2 cellular contexts compared by ENCODE assay signal in the genomic region with DNA sequence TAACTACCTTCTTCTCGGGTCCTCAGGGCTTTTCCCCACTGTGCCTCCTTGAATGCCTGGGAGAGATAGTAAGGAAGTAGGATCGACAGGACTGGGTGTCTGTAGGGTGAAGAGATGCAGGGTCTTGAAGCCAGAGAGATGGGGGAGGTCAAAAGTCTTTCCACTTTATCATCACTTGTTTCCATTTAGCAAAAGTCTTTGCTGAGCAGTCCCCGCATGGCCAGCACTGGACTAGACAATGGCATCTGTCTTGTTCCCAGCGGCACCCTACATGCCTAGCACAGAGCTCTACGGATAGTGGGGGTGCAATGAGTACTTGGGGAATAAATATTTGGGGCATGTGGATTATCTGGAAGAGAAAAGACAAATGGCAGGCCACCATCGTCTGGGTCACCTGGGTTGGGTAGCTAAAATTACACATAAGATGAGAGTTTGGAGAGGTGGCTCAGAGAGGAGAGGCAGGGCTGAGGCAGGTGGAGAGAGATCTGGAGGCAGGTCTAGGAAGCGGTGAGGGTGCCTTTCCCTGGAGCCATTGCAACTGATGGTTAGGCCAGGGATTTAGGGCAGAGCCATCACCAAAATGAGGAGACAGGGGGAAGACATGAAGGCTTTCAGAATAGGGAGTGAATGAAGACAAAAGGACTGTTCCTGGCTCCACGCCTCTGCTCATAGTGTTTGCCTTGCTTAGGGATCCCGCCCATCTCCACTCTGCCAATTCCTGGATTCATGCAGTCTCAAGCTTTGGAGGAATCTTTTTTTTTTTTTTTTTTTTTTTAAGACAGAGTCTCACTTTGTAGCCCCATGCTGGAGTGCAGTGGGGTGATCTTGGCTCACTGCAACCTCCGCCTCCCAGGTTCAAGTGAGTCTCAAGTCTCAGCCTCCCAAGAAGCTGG.
TF ChIP-seq lines count a peak whose summit lies in the region.

No MANE protein-coding gene starts in this region.

TF ChIP-seq in HEK293, 187 proteins besides CTCF, POLR2A, EP300 and RAD21 (continued from another document):
- TF ChIP-seq, protein P1, sequence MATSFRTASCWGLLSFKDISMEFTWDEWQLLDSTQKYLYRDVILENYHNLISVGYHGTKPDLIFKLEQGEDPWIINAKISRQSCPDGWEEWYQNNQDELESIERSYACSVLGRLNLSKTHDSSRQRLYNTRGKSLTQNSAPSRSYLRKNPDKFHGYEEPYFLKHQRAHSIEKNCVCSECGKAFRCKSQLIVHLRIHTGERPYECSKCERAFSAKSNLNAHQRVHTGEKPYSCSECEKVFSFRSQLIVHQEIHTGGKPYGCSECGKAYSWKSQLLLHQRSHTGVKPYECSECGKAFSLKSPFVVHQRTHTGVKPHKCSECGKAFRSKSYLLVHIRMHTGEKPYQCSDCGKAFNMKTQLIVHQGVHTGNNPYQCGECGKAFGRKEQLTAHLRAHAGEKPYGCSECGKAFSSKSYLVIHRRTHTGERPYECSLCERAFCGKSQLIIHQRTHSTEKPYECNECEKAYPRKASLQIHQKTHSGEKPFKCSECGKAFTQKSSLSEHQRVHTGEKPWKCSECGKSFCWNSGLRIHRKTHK (tag by site-specific recombination; IDR thresholded peaks at IDR 0.05), result no peak
- TF ChIP-seq ZNF544 (tag by site-specific recombination; IDR thresholded peaks at IDR 0.05) (no peak), ZNF335 (tag by site-specific recombination; conservative IDR thresholded peaks at IDR 0.05) (peak; percentile 1; the same call in 1 of the 2 replicates)
- TF ChIP-seq, protein P2, sequence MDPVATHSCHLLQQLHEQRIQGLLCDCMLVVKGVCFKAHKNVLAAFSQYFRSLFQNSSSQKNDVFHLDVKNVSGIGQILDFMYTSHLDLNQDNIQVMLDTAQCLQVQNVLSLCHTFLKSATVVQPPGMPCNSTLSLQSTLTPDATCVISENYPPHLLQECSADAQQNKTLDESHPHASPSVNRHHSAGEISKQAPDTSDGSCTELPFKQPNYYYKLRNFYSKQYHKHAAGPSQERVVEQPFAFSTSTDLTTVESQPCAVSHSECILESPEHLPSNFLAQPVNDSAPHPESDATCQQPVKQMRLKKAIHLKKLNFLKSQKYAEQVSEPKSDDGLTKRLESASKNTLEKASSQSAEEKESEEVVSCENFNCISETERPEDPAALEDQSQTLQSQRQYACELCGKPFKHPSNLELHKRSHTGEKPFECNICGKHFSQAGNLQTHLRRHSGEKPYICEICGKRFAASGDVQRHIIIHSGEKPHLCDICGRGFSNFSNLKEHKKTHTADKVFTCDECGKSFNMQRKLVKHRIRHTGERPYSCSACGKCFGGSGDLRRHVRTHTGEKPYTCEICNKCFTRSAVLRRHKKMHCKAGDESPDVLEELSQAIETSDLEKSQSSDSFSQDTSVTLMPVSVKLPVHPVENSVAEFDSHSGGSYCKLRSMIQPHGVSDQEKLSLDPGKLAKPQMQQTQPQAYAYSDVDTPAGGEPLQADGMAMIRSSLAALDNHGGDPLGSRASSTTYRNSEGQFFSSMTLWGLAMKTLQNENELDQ (tag by site-specific recombination; IDR thresholded peaks at IDR 0.05; ENCODE audit: low read depth), result no peak

TF ChIP-seq in K562, 482 proteins besides CTCF, POLR2A, EP300 and RAD21 (continued from another document):
- TF ChIP-seq, protein P3, sequence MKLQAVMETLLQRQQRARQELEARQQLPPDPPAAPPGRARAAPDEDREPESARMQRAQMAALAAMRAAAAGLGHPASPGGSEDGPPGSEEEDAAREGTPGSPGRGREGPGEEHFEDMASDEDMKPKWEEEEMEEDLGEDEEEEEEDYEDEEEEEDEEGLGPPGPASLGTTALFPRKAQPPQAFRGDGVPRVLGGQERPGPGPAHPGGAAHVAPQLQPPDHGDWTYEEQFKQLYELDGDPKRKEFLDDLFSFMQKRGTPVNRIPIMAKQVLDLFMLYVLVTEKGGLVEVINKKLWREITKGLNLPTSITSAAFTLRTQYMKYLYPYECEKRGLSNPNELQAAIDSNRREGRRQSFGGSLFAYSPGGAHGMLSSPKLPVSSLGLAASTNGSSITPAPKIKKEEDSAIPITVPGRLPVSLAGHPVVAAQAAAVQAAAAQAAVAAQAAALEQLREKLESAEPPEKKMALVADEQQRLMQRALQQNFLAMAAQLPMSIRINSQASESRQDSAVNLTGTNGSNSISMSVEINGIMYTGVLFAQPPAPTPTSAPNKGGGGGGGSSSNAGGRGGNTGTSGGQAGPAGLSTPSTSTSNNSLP (IDR thresholded peaks at IDR 0.05; ENCODE audit: borderline replicate concordance, low read depth, low read length), result no peak
- TF ChIP-seq ZNF140 (CRISPR knock-in tag; IDR thresholded peaks at IDR 0.05) (no peak), RUNX1 (IDR thresholded peaks at IDR 0.05; ENCODE audit: low read depth) (no peak), LARP7 (IDR thresholded peaks at IDR 0.05) (no peak), SP2 (IDR thresholded peaks at IDR 0.05; ENCODE audit: extremely low read depth, low read depth, low read length, poor library complexity, severe bottlenecking) (no peak), SMARCC2 (IDR thresholded peaks at IDR 0.05; ENCODE audit: low read depth) (no peak), RCOR1 (IDR thresholded peaks at IDR 0.05; ENCODE audit: borderline replicate concordance in 1 of 2, low read depth in 2 of 2, low read length in 2 of 2) (no peak), ZFX (CRISPR knock-in tag; IDR thresholded peaks at IDR 0.05) (no peak), RBM22 (IDR thresholded peaks at IDR 0.05; ENCODE audit: low read depth, low read length, poor library complexity, severe bottlenecking) (no peak), CCAR2 (IDR thresholded peaks at IDR 0.05; ENCODE audit: low read depth, low read length) (no peak), ZNF561 (CRISPR knock-in tag; conservative IDR thresholded peaks at IDR 0.05) (no peak), RFX7 (CRISPR knock-in tag; IDR thresholded peaks at IDR 0.05) (no peak), MCM7 (IDR thresholded peaks at IDR 0.05) (no peak), ZNF239 (CRISPR knock-in tag; IDR thresholded peaks at IDR 0.05) (no peak)
- TF ChIP-seq, protein P4, sequence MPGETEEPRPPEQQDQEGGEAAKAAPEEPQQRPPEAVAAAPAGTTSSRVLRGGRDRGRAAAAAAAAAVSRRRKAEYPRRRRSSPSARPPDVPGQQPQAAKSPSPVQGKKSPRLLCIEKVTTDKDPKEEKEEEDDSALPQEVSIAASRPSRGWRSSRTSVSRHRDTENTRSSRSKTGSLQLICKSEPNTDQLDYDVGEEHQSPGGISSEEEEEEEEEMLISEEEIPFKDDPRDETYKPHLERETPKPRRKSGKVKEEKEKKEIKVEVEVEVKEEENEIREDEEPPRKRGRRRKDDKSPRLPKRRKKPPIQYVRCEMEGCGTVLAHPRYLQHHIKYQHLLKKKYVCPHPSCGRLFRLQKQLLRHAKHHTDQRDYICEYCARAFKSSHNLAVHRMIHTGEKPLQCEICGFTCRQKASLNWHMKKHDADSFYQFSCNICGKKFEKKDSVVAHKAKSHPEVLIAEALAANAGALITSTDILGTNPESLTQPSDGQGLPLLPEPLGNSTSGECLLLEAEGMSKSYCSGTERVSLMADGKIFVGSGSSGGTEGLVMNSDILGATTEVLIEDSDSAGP (CRISPR knock-in tag; IDR thresholded peaks at IDR 0.05), result no peak
- TF ChIP-seq, protein P5, sequence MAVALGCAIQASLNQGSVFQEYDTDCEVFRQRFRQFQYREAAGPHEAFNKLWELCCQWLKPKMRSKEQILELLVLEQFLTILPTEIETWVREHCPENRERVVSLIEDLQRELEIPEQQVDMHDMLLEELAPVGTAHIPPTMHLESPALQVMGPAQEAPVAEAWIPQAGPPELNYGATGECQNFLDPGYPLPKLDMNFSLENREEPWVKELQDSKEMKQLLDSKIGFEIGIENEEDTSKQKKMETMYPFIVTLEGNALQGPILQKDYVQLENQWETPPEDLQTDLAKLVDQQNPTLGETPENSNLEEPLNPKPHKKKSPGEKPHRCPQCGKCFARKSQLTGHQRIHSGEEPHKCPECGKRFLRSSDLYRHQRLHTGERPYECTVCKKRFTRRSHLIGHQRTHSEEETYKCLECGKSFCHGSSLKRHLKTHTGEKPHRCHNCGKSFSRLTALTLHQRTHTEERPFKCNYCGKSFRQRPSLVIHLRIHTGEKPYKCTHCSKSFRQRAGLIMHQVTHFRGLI (CRISPR knock-in tag; IDR thresholded peaks at IDR 0.05), result no peak
- TF ChIP-seq, protein P6, sequence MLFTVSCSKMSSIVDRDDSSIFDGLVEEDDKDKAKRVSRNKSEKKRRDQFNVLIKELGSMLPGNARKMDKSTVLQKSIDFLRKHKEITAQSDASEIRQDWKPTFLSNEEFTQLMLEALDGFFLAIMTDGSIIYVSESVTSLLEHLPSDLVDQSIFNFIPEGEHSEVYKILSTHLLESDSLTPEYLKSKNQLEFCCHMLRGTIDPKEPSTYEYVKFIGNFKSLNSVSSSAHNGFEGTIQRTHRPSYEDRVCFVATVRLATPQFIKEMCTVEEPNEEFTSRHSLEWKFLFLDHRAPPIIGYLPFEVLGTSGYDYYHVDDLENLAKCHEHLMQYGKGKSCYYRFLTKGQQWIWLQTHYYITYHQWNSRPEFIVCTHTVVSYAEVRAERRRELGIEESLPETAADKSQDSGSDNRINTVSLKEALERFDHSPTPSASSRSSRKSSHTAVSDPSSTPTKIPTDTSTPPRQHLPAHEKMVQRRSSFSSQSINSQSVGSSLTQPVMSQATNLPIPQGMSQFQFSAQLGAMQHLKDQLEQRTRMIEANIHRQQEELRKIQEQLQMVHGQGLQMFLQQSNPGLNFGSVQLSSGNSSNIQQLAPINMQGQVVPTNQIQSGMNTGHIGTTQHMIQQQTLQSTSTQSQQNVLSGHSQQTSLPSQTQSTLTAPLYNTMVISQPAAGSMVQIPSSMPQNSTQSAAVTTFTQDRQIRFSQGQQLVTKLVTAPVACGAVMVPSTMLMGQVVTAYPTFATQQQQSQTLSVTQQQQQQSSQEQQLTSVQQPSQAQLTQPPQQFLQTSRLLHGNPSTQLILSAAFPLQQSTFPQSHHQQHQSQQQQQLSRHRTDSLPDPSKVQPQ (CRISPR knock-in tag; IDR thresholded peaks at IDR 0.05; ENCODE audit: borderline replicate concordance), result no peak
- TF ChIP-seq, protein P7, sequence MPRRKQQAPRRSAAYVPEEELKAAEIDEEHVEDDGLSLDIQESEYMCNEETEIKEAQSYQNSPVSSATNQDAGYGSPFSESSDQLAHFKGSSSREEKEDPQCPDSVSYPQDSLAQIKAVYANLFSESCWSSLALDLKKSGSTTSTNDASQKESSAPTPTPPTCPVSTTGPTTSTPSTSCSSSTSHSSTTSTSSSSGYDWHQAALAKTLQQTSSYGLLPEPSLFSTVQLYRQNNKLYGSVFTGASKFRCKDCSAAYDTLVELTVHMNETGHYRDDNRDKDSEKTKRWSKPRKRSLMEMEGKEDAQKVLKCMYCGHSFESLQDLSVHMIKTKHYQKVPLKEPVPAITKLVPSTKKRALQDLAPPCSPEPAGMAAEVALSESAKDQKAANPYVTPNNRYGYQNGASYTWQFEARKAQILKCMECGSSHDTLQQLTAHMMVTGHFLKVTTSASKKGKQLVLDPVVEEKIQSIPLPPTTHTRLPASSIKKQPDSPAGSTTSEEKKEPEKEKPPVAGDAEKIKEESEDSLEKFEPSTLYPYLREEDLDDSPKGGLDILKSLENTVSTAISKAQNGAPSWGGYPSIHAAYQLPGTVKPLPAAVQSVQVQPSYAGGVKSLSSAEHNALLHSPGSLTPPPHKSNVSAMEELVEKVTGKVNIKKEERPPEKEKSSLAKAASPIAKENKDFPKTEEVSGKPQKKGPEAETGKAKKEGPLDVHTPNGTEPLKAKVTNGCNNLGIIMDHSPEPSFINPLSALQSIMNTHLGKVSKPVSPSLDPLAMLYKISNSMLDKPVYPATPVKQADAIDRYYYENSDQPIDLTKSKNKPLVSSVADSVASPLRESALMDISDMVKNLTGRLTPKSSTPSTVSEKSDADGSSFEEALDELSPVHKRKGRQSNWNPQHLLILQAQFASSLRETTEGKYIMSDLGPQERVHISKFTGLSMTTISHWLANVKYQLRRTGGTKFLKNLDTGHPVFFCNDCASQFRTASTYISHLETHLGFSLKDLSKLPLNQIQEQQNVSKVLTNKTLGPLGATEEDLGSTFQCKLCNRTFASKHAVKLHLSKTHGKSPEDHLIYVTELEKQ (CRISPR knock-in tag; IDR thresholded peaks at IDR 0.05), result no peak
TF ChIP-seq in K562: peak in this region for 0.
